In the genomic region with DNA sequence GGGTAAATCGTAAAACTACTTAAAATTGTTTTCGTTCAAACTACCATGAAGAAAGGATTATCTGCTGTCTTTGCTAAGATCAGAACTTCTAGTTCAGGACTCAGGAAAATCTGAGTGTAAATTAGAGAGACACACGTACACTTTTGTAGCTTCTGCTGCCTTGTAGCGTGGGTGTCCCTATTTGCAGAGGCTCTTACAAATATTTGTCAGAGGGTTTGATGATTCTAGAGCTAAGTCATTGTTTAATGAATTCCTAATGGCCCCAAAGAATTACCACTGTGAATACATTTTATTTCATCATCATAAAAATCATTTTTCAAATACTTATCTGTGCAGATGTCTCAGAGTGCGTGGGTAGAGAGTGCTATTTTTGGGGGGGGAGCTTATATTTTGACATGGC, we compare ENCODE assay signal across 26 cellular contexts.
"Had no signal": no experiment of that assay in that cellular context is flagged by ENCODE, and none has a peak within 500 bp of the region (broad histone marks: within the 10 kb centered on the region; RNA-seq: fewer than 3 reads in every experiment).

No MANE protein-coding gene starts in this region.

- H2AFZ ChIP-seq: hepatocyte, parathyroid adenoma had no signal

- H3K4me2 ChIP-seq: hepatocyte had no signal

- H3K27ac ChIP-seq: gastroesophageal sphincter, hepatocyte, parathyroid adenoma, right atrium auricular region, spleen, suprapubic skin, transverse colon, WERI-Rb-1 had no signal

- ATAC-seq: activated T-helper 17 cell treated with anti-CD3 and anti-CD28 coated beads, Interleukin-2, amount 50 U/mL, for 72 hours; effector memory CD8-positive, alpha-beta T cell; gastroesophageal sphincter; left cardiac atrium; T-helper 17 cell had no signal

- H3K9me3 ChIP-seq: gastroesophageal sphincter, right atrium auricular region, spleen, suprapubic skin, transverse colon had no signal

- H3K36me3 ChIP-seq: gastroesophageal sphincter, right atrium auricular region, spleen, suprapubic skin, transverse colon, WERI-Rb-1 had no signal

- H3K4me3 ChIP-seq: gastroesophageal sphincter, hepatocyte, right atrium auricular region, spleen, suprapubic skin, transverse colon had no signal

- H3K9ac ChIP-seq: parathyroid adenoma had no signal

- H3K4me1 ChIP-seq: parathyroid adenoma, right atrium auricular region, spleen, suprapubic skin, transverse colon had no signal

- H3K79me2 ChIP-seq: hepatocyte, parathyroid adenoma had no signal

- H3K27me3 ChIP-seq: gastroesophageal sphincter, hepatocyte, right atrium auricular region, spleen, suprapubic skin, transverse colon had no signal

- DNase-seq: activated CD4-positive, alpha-beta memory T cell treated with anti-CD3 and anti-CD28 coated beads for 36 hours; activated CD4-positive, alpha-beta T cell treated with anti-CD3 and anti-CD28 coated beads, Interleukin-2, amount 10 ng/mL, durations not matched to agents 24 days and 14 days; activated CD4-positive, CD25-positive, alpha-beta regulatory T cell treated with anti-CD3 and anti-CD28 coated beads, Interleukin-2, amount 50 U/mL, for 72 hours; activated CD8-positive, alpha-beta memory T cell treated with anti-CD3 and anti-CD28 coated beads, Interleukin-2, amount 50 U/mL, for 48 hours; activated gamma-delta T cell treated with Interleukin-2 at 50 U/mL for 16 hours; activated naive CD4-positive, alpha-beta T cell treated with anti-CD3 and anti-CD28 coated beads, Interleukin-2, amount 50 U/mL, for 16 hours; activated T-cell treated with anti-CD3 and anti-CD28 coated beads, Interleukin-2, amount 50 U/mL, for 24 hours; amniotic stem cell; cortex of kidney; effector memory CD8-positive, alpha-beta T cell; erythroblast; left cardiac atrium; naive B cell; occipital lobe; spleen; stimulated activated naive CD4-positive, alpha-beta T cell; T-helper 17 cell; T1000; transverse colon; WERI-Rb-1 had no signal
